ENCODE assay signal across 15 cellular contexts in genomic region chr5:170332058-170332457, GRCh38. TPM values are rescaled to one million over a fixed set of nuclear protein-coding genes. Genes with fewer than 3 reads are reported as not detected.
DNase-seq lines count a peak whose midpoint lies in the region; ATAC-seq, FAIRE-seq and TF ChIP-seq lines count a peak whose summit lies in the region.
"Had no signal": no experiment of that assay in that cellular context is flagged by ENCODE, and none has a peak within 500 bp of the region (broad histone marks: within the 10 kb centered on the region; RNA-seq: fewer than 3 reads in every experiment).

No MANE protein-coding gene starts in this region.

- H3K79me1 ChIP-seq in neuronal stem cell (ENCODE audit: low read depth, low read length), result no peaks in the 10 kb centered on the region

- no peak for TF ChIP-seq CTCF in right lobe of liver (IDR thresholded peaks at IDR 0.05)
- no peak for TF ChIP-seq CTCF in HepG2 (CRISPR knock-in tag; IDR thresholded peaks at IDR 0.05)
- TF ChIP-seq CTCF in ascending aorta (IDR thresholded peaks at IDR 0.05), result no peak
- no peak for TF ChIP-seq CTCF in vagina (IDR thresholded peaks at IDR 0.05)

- H2AK5ac ChIP-seq in neuronal stem cell (ENCODE audit: low read depth, low read length), result no peak overlapping the region

- DNase-seq in right lobe of liver, result no peak
- DNase-seq in HepG2 (ENCODE audit: low spot score), result no peak
- DNase-seq in ascending aorta (ENCODE audit: low spot score in 2 of 2), result no peak
- DNase-seq in neuronal stem cell (ENCODE audit: low spot score), result no peak
- DNase-seq in vagina (ENCODE audit: extremely low spot score in 2 of 2), result no peak
- DNase-seq in activated CD8-positive, alpha-beta memory T cell treated with anti-CD3 and anti-CD28 coated beads, Interleukin-2, amount 50 U/mL, for 4 hours, result no peak
- no peak for DNase-seq in sciatic nerve (ENCODE audit: low spot score)
- no peak for DNase-seq in posterior vena cava (ENCODE audit: low spot score)
- DNase-seq: endodermal cell, H9, Kasumi-1, NCI-H146, posterior cingulate gyrus had no signal

- no peak overlapping the region for H3K4me2 ChIP-seq in HepG2 (ENCODE audit: low read depth, low read length)
- no peak overlapping the region for H3K4me2 ChIP-seq in neuronal stem cell (ENCODE audit: insufficient read depth, low read length, poor library complexity, severe bottlenecking)

- 53% methylated on average over 5 of the region's 5 CpGs for WGBS in right lobe of liver (ENCODE audit: insufficient coverage, low coverage, low lambda C conversion rate, missing lambda C conversion rate)
- WGBS in HepG2 (ENCODE audit: low lambda C conversion rate), result 14% methylated on average over 5 of the region's 5 CpGs
- no CpG with 5 or more reads among the region's 5 CpGs for WGBS in neuronal stem cell (ENCODE audit: extremely low coverage in 2 of 2, insufficient read length in 2 of 2, insufficient replicate concordance in 1 of 2), 2 donors

- peak overlapping the region; percentile 66 for H3K18ac ChIP-seq in neuronal stem cell (ENCODE audit: low read length)

- no peaks in the 10 kb centered on the region for H4K20me1 ChIP-seq in HepG2 (ENCODE audit: insufficient read depth, low read length)

- H2BK12ac ChIP-seq in neuronal stem cell (ENCODE audit: low read length), result no peak overlapping the region

- TF ChIP-seq RAD21 in HepG2 (CRISPR knock-in tag; IDR thresholded peaks at IDR 0.05), result no peak

- no peak overlapping the region for H2BK15ac ChIP-seq in neuronal stem cell (ENCODE audit: low read length)

- H3K4ac ChIP-seq in neuronal stem cell (ENCODE audit: low read length), result no peak overlapping the region

- H2BK120ac ChIP-seq in neuronal stem cell (ENCODE audit: low read depth, low read length), result no peak overlapping the region

- in situ Hi-C loops in HepG2 (cut with HindIII; ENCODE audit: extremely low pct_ligation_motif_present, low pct_unique_long_range_greater_than_20kb), result no loop called here

- H3K4me3 ChIP-seq in right lobe of liver, result no peak overlapping the region
- no peak overlapping the region for H3K4me3 ChIP-seq in HepG2 (replicated peaks in 1 of 3; ENCODE audit: insufficient read depth in 1 of 3, low read depth in 2 of 3, low read length in 3 of 3)
- no peak overlapping the region for H3K4me3 ChIP-seq in ascending aorta
- H3K4me3 ChIP-seq in neuronal stem cell (ENCODE audit: low read length in 2 of 2), result no peak overlapping the region
- H3K4me3 ChIP-seq in vagina, result no peak overlapping the region
- H3K4me3 ChIP-seq: cardiac muscle cell had no signal

- no peaks in the 10 kb centered on the region for H3K4me1 ChIP-seq in right lobe of liver
- no peaks in the 10 kb centered on the region for H3K4me1 ChIP-seq in HepG2 (ENCODE audit: insufficient read depth, low read length)
- peaks cover 0 to 14% of the 10 kb centered on the region in 2 donors for H3K4me1 ChIP-seq in ascending aorta
- peaks cover 16 to 18% of the 10 kb centered on the region in 2 donors for H3K4me1 ChIP-seq in neuronal stem cell (ENCODE audit: control insufficient read depth in 2 of 2, insufficient read depth in 1 of 2, low read depth in 1 of 2, low read length in 2 of 2)
- H3K4me1 ChIP-seq in vagina, result peaks cover 26% of the 10 kb centered on the region

- POLR2A ChIA-PET in HepG2 (lab: Yijun Ruan, JAX), result no interaction called here

- H3K27ac ChIP-seq in right lobe of liver (peak overlapping the region in 2 of 3 donors; percentile 1 to 25), HepG2 (ENCODE audit: extremely low read length, insufficient read depth, low read length) (no peak overlapping the region), ascending aorta (peak overlapping the region; percentile 37 to 72), neuronal stem cell (replicated peaks; ENCODE audit: low read length) (no peak overlapping the region), vagina (peak overlapping the region; percentile 83)
- H3K27ac ChIP-seq: cardiac muscle cell had no signal

- H3K79me2 ChIP-seq in HepG2 (ENCODE audit: insufficient read depth, low read length), result no peaks in the 10 kb centered on the region

- CTCF ChIA-PET in HepG2 (lab: Yijun Ruan, JAX; ENCODE audit: low intra/inter-chr PET ratio, low total read pairs), result no interaction called here

- H3K27me3 ChIP-seq in right lobe of liver (no peaks in the 10 kb centered on the region), HepG2 (ENCODE audit: control insufficient read depth in 1 of 2, insufficient read depth in 2 of 2, low read length in 2 of 2) (peaks cover 1 to 3% of the 10 kb centered on the region in 2 experiments; a peak in 2 of 5 replicates), ascending aorta (no peaks in the 10 kb centered on the region), neuronal stem cell (ENCODE audit: control insufficient read depth in 3 of 3, insufficient read depth in 3 of 3, low read depth in 1 of 3, low read length in 3 of 3) (no peaks in the 10 kb centered on the region), vagina (no peaks in the 10 kb centered on the region)
- H3K27me3 ChIP-seq: cardiac muscle cell had no signal

- no peak overlapping the region for H4K8ac ChIP-seq in neuronal stem cell (ENCODE audit: low read depth, low read length)

- no peak overlapping the region for H3K23ac ChIP-seq in neuronal stem cell (ENCODE audit: low read depth, low read length, poor library complexity)

- no peak for FAIRE-seq in HepG2 (lab: Jason Lieb, UNC)

- no peak overlapping the region for H3K14ac ChIP-seq in neuronal stem cell (ENCODE audit: low read length)

- TF ChIP-seq POLR2A in right lobe of liver (IDR thresholded peaks at IDR 0.05), result no peak
- TF ChIP-seq POLR2A in HepG2 (IDR thresholded peaks at IDR 0.05; ENCODE audit: insufficient read depth in 1 of 2, low read depth in 2 of 2, low read length in 2 of 2), result no peak
- TF ChIP-seq POLR2A in vagina (IDR thresholded peaks at IDR 0.05), result no peak

- intact Hi-C loops in right lobe of liver (cut with DNase I), result no loop called here
- intact Hi-C loops in HepG2 (cut with micrococcal nuclease; ENCODE audit: unreplicated experiment), result no loop called here
- intact Hi-C loops in ascending aorta (cut with DNase I), result loop anchor here (5.0 kb wide), 2 partner anchors 65 to 300 kb away; no protein-coding TSS in a partner anchor
- intact Hi-C loops in vagina (cut with DNase I), result no loop called here
- intact Hi-C loops in sciatic nerve (cut with DNase I), result no loop called here
- intact Hi-C loops in posterior vena cava (cut with DNase I), result no loop called here

- no TSS peak for BruUV-seq in HepG2 (replicated peaks; lab: Mats Ljungman, UMichigan)

- H3K9me3 ChIP-seq in right lobe of liver (no peaks in the 10 kb centered on the region), HepG2 (ENCODE audit: low read length) (no peaks in the 10 kb centered on the region), ascending aorta (no peaks in the 10 kb centered on the region), neuronal stem cell (replicated peaks in 1 of 2; ENCODE audit: control insufficient read depth in 2 of 2, insufficient read depth in 1 of 2, low read depth in 1 of 2, low read length in 2 of 2) (no peaks in the 10 kb centered on the region), vagina (no peaks in the 10 kb centered on the region)

- ATAC-seq in right lobe of liver, result no peak
- ATAC-seq in HepG2, result no peak
- no peak for ATAC-seq in sciatic nerve

- H2BK5ac ChIP-seq in neuronal stem cell (ENCODE audit: low read length), result no peak overlapping the region

- H4K91ac ChIP-seq in neuronal stem cell (ENCODE audit: low read depth, low read length, poor library complexity), result no peak overlapping the region

- H3K36me3 ChIP-seq in right lobe of liver (no peaks in the 10 kb centered on the region), HepG2 (replicated peaks in 1 of 2; ENCODE audit: control insufficient read depth in 1 of 2, insufficient read depth in 2 of 2, low read length in 2 of 2) (no peaks in the 10 kb centered on the region), ascending aorta (no peaks in the 10 kb centered on the region), neuronal stem cell (replicated peaks in 1 of 2; ENCODE audit: control insufficient read depth in 2 of 2, insufficient read depth in 2 of 2, low read length in 2 of 2) (no peaks in the 10 kb centered on the region), vagina (no peaks in the 10 kb centered on the region)
- H3K36me3 ChIP-seq: cardiac muscle cell had no signal

- H3K9ac ChIP-seq in HepG2 (ENCODE audit: insufficient read depth, low read depth, low read length) (no peak overlapping the region), neuronal stem cell (ENCODE audit: low read depth, low read length, poor library complexity) (no peak overlapping the region)

- TF ChIP-seq EP300 in HepG2 (IDR thresholded peaks at IDR 0.05; ENCODE audit: low read depth in 2 of 2, low read length in 2 of 2), result no peak
- no peak for TF ChIP-seq EP300 in HepG2 (CRISPR knock-in tag; IDR thresholded peaks at IDR 0.05; ENCODE audit: borderline replicate concordance)

- H2AFZ ChIP-seq in HepG2 (ENCODE audit: low read length), result no peak overlapping the region
- H2AFZ ChIP-seq in neuronal stem cell (ENCODE audit: low read length), result no peak overlapping the region

RNA-seq across cellular contexts. Expression of gene LCP2, which starts 34.5 kb away (rescaled TPM):
- total RNA-seq in right lobe of liver, result 10 to 100 TPM in 3 of 6 experiments, 1 to 10 TPM in 3; 4.4 to 20.5 (median 10.1) TPM
- not detected in 2 replicates for total RNA-seq in HepG2 (2016; rRNA removed; fragmentation: Illumina TruSeq; extraction: Trizol)
- total RNA-seq in HepG2 (2016; cell fraction: cytosol; rRNA removed; fragmentation: Illumina TruSeq; extraction: Trizol; ENCODE audit: low read depth), result not detected in 2 replicates
- not detected in 2 replicates for total RNA-seq in HepG2 (2016; cell fraction: insoluble cytoplasmic fraction; rRNA removed; fragmentation: Illumina TruSeq; extraction: Trizol)
- not detected in 2 replicates for total RNA-seq in HepG2 (2016; cell fraction: membrane; rRNA removed; fragmentation: Illumina TruSeq; extraction: Trizol)
- total RNA-seq in HepG2 (2016; cell fraction: nucleus; rRNA removed; fragmentation: Illumina TruSeq; extraction: Trizol), result not detected in 2 replicates
- polyA plus RNA-seq in HepG2 (2011; rRNA removed), result not detected in 2 replicates
- not detected in 2 replicates for polyA plus RNA-seq in HepG2 (2011; cell fraction: cytosol; rRNA removed)
- not detected in 2 replicates for polyA plus RNA-seq in HepG2 (2011; cell fraction: nucleus; rRNA removed)
- not detected in 2 replicates for polyA plus RNA-seq in HepG2 (2012)
- not detected in 2 replicates for polyA plus RNA-seq in HepG2 (2016; cell fraction: cytosol; fragmentation: Illumina TruSeq; extraction: Trizol; ENCODE audit: low read depth)
- not detected in 2 replicates for polyA plus RNA-seq in HepG2 (2016; cell fraction: insoluble cytoplasmic fraction; fragmentation: Illumina TruSeq; extraction: Trizol; ENCODE audit: low read depth)
- polyA plus RNA-seq in HepG2 (2016; cell fraction: membrane; fragmentation: Illumina TruSeq; extraction: Trizol; ENCODE audit: low read depth), result not detected in 2 replicates
- not detected in 2 replicates for polyA plus RNA-seq in HepG2 (2016; cell fraction: nucleus; fragmentation: Illumina TruSeq; extraction: Trizol; ENCODE audit: insufficient read depth, low read depth)
- polyA minus RNA-seq in HepG2 (2011; rRNA and poly(A)+ RNA removed; ENCODE audit: low replicate concordance), result 0.10 and 0.21 TPM in 2 replicates
- not detected in 2 replicates for polyA minus RNA-seq in HepG2 (2011; cell fraction: cytosol; rRNA and poly(A)+ RNA removed)
- polyA minus RNA-seq in HepG2 (2011; cell fraction: nucleus; rRNA and poly(A)+ RNA removed), result not detected in 2 replicates
- 9.3 TPM for total RNA-seq in ascending aorta
- 0.01 TPM for polyA plus RNA-seq in neuronal stem cell (2013, experiment 1 of 2)
- 0.04 TPM for polyA plus RNA-seq in neuronal stem cell (2013, experiment 2 of 2)
- total RNA-seq in vagina, result 25.5 TPM
- 45.2 TPM for total RNA-seq in sciatic nerve
- total RNA-seq in posterior vena cava, result 10 to 100 TPM; 19.3 to 25.0 TPM
- total RNA-seq: cardiac muscle cell, H9, NCI-H460 had no signal
- polyA plus RNA-seq: cardiac muscle cell had no signal

RNA-seq across cellular contexts. Expression of gene KCNMB1, which starts 57.1 kb away (rescaled TPM):
- total RNA-seq in right lobe of liver, result under 1 TPM in 5 of 6 experiments, not detected in 1; 0.10 to 0.27 (median 0.25) TPM
- total RNA-seq in HepG2 (2016; rRNA removed; fragmentation: Illumina TruSeq; extraction: Trizol), result not detected in 2 replicates
- not detected in 2 replicates for total RNA-seq in HepG2 (2016; cell fraction: cytosol; rRNA removed; fragmentation: Illumina TruSeq; extraction: Trizol; ENCODE audit: low read depth)
- not detected in 2 replicates for total RNA-seq in HepG2 (2016; cell fraction: insoluble cytoplasmic fraction; rRNA removed; fragmentation: Illumina TruSeq; extraction: Trizol)
- total RNA-seq in HepG2 (2016; cell fraction: membrane; rRNA removed; fragmentation: Illumina TruSeq; extraction: Trizol), result not detected in 2 replicates
- not detected in 2 replicates for total RNA-seq in HepG2 (2016; cell fraction: nucleus; rRNA removed; fragmentation: Illumina TruSeq; extraction: Trizol)
- polyA plus RNA-seq in HepG2 (2011; rRNA removed), result not detected in 2 replicates
- polyA plus RNA-seq in HepG2 (2011; cell fraction: cytosol; rRNA removed), result not detected in 2 replicates
- not detected in 2 replicates for polyA plus RNA-seq in HepG2 (2011; cell fraction: nucleus; rRNA removed)
- not detected in 2 replicates for polyA plus RNA-seq in HepG2 (2012)
- not detected in 2 replicates for polyA plus RNA-seq in HepG2 (2016; cell fraction: cytosol; fragmentation: Illumina TruSeq; extraction: Trizol; ENCODE audit: low read depth)
- polyA plus RNA-seq in HepG2 (2016; cell fraction: insoluble cytoplasmic fraction; fragmentation: Illumina TruSeq; extraction: Trizol; ENCODE audit: low read depth), result not detected in 2 replicates
- not detected in 2 replicates for polyA plus RNA-seq in HepG2 (2016; cell fraction: membrane; fragmentation: Illumina TruSeq; extraction: Trizol; ENCODE audit: low read depth)
- polyA plus RNA-seq in HepG2 (2016; cell fraction: nucleus; fragmentation: Illumina TruSeq; extraction: Trizol; ENCODE audit: insufficient read depth, low read depth), result not detected in 2 replicates
- polyA minus RNA-seq in HepG2 (2011; rRNA and poly(A)+ RNA removed; ENCODE audit: low replicate concordance), result not detected in 2 replicates
- polyA minus RNA-seq in HepG2 (2011; cell fraction: cytosol; rRNA and poly(A)+ RNA removed), result not detected in 2 replicates
- not detected in 2 replicates for polyA minus RNA-seq in HepG2 (2011; cell fraction: nucleus; rRNA and poly(A)+ RNA removed)
- 30.8 TPM for total RNA-seq in ascending aorta
- 0.10 TPM for polyA plus RNA-seq in neuronal stem cell (2013, experiment 1 of 2)
- polyA plus RNA-seq in neuronal stem cell (2013, experiment 2 of 2), result 0.07 TPM
- total RNA-seq in vagina, result 4.9 TPM
- 1.4 TPM for total RNA-seq in sciatic nerve
- 10 to 100 TPM; 48.6 to 61.6 TPM for total RNA-seq in posterior vena cava
- total RNA-seq: NCI-H460 had no signal

Comparison
In these comparisons a context has a peak if more than half of its experiments do, and no peak if none do; other contexts are left out.
1. H3K27ac ChIP-seq: peak in right lobe of liver (2 of 3), ascending aorta (2 of 2) and vagina (single experiment); none in HepG2 (single experiment) and neuronal stem cell (single experiment).
2. RNA of gene LCP2, which starts 34.5 kb away (total RNA-seq): 45.2 TPM in sciatic nerve (single experiment), 25.5 TPM in vagina (single experiment), 19.3 to 25.0 TPM in posterior vena cava, 4.4 to 20.5 TPM in right lobe of liver and 9.3 TPM in ascending aorta (single experiment); not detected in HepG2; every median in the first group is over 4 times any median in the second.